Comparison of ENCODE assay signal across 36 cellular contexts in genomic region chr18:56383349-56383748, GRCh38.
"Had no signal": no experiment of that assay in that cellular context is flagged by ENCODE, and none has a peak within 500 bp of the region (broad histone marks: within the 10 kb centered on the region; RNA-seq: fewer than 3 reads in every experiment).

No MANE protein-coding gene starts in this region.

- H3K4me3 Mint-ChIP-seq: activated naive CD4-positive, alpha-beta T cell treated with anti-CD3 and anti-CD28 coated beads for 36 hours; activated naive CD4-positive, alpha-beta T cell treated with anti-CD3 and anti-CD28 coated beads, Interleukin-2, amount 10 ng/mL, durations not matched to agents 7 days and 5 days; activated naive CD4-positive, alpha-beta T cell treated with anti-CD3 and anti-CD28 coated beads, Interleukin-2, amount 50 U/mL, for 24 hours; activated naive CD8-positive, alpha-beta T cell; activated naive CD8-positive, alpha-beta T cell treated with anti-CD3 and anti-CD28 coated beads for 36 hours; activated naive CD8-positive, alpha-beta T cell treated with anti-CD3 and anti-CD28 coated beads, Interleukin-2, amount 10 ng/mL, durations not matched to agents 7 days and 5 days; activated naive CD8-positive, alpha-beta T cell treated with anti-CD3 and anti-CD28 coated beads, Interleukin-2, amount 50 U/mL, for 24 hours; activated T-cell treated with anti-CD3 and anti-CD28 coated beads, Interleukin-2, amount 50 U/mL, for 24 hours; activated T-cell treated with anti-CD3 and anti-CD28 coated beads, Interleukin-2, amount 50 U/mL, for 4 hours; activated T-cell treated with anti-CD3 and anti-CD28 coated beads, Interleukin-2, amount 50 U/mL, for 72 hours; activated T-helper 17 cell treated with anti-CD3 and anti-CD28 coated beads, Interleukin-2, amount 50 U/mL, for 72 hours; central memory CD8-positive, alpha-beta T cell had no signal

- FAIRE-seq: astrocyte, bronchial epithelial cell had no signal

- H3K9me3 ChIP-seq: adrenal gland, ascending aorta, body of pancreas, breast epithelium had no signal

- H3K27ac Mint-ChIP-seq: activated naive CD4-positive, alpha-beta T cell treated with anti-CD3 and anti-CD28 coated beads for 36 hours; activated naive CD4-positive, alpha-beta T cell treated with anti-CD3 and anti-CD28 coated beads, Interleukin-2, amount 10 ng/mL, durations not matched to agents 7 days and 5 days; activated naive CD4-positive, alpha-beta T cell treated with anti-CD3 and anti-CD28 coated beads, Interleukin-2, amount 50 U/mL, for 24 hours; activated naive CD4-positive, alpha-beta T cell treated with anti-CD3 and anti-CD28 coated beads, Interleukin-2, amount 50 U/mL, for 72 hours; activated naive CD8-positive, alpha-beta T cell; activated naive CD8-positive, alpha-beta T cell treated with anti-CD3 and anti-CD28 coated beads for 36 hours; activated naive CD8-positive, alpha-beta T cell treated with anti-CD3 and anti-CD28 coated beads, Interleukin-2, amount 10 ng/mL, durations not matched to agents 7 days and 5 days; activated naive CD8-positive, alpha-beta T cell treated with anti-CD3 and anti-CD28 coated beads, Interleukin-2, amount 50 U/mL, for 24 hours; activated T-cell treated with anti-CD3 and anti-CD28 coated beads, Interleukin-2, amount 50 U/mL, for 24 hours; activated T-cell treated with anti-CD3 and anti-CD28 coated beads, Interleukin-2, amount 50 U/mL, for 72 hours; activated T-helper 17 cell treated with anti-CD3 and anti-CD28 coated beads, Interleukin-2, amount 50 U/mL, for 72 hours; activated T-helper 2 cell treated with anti-CD3 and anti-CD28 coated beads, Interferon-gamma antibody, Interleukin-2, Interleukin-4, amounts not matched to agents 10 μg/mL and 5 μg/mL and 100 μg/mL, durations not matched to agents 14 hours and 24 hours and 36 hours had no signal

- H3K4me3 ChIP-seq: adrenal gland, ascending aorta, body of pancreas, breast epithelium, cardiac muscle cell had no signal

- H3K4me1 Mint-ChIP-seq: activated naive CD4-positive, alpha-beta T cell treated with anti-CD3 and anti-CD28 coated beads, Interleukin-2, amount 10 ng/mL, durations not matched to agents 7 days and 5 days; activated naive CD4-positive, alpha-beta T cell treated with anti-CD3 and anti-CD28 coated beads, Interleukin-2, amount 50 U/mL, for 24 hours; activated naive CD8-positive, alpha-beta T cell treated with anti-CD3 and anti-CD28 coated beads for 36 hours; activated naive CD8-positive, alpha-beta T cell treated with anti-CD3 and anti-CD28 coated beads, Interleukin-2, amount 50 U/mL, for 24 hours; activated T-helper 17 cell treated with anti-CD3 and anti-CD28 coated beads, Interleukin-2, amount 50 U/mL, for 72 hours; central memory CD8-positive, alpha-beta T cell had no signal

- H3K36me3 ChIP-seq: adrenal gland, ascending aorta, brain microvascular endothelial cell, breast epithelium, cardiac muscle cell had no signal

- H3K9me3 Mint-ChIP-seq: activated naive CD4-positive, alpha-beta T cell treated with anti-CD3 and anti-CD28 coated beads for 36 hours; activated naive CD4-positive, alpha-beta T cell treated with anti-CD3 and anti-CD28 coated beads, Interleukin-2, amount 10 ng/mL, durations not matched to agents 7 days and 5 days; activated naive CD4-positive, alpha-beta T cell treated with anti-CD3 and anti-CD28 coated beads, Interleukin-2, amount 50 U/mL, for 24 hours; activated naive CD8-positive, alpha-beta T cell treated with anti-CD3 and anti-CD28 coated beads for 36 hours; activated naive CD8-positive, alpha-beta T cell treated with anti-CD3 and anti-CD28 coated beads, Interleukin-2, amount 10 ng/mL, durations not matched to agents 7 days and 5 days; activated naive CD8-positive, alpha-beta T cell treated with anti-CD3 and anti-CD28 coated beads, Interleukin-2, amount 50 U/mL, for 24 hours; activated T-cell treated with anti-CD3 and anti-CD28 coated beads, Interleukin-2, amount 50 U/mL, for 72 hours; activated T-helper 17 cell treated with anti-CD3 and anti-CD28 coated beads, Interleukin-2, amount 50 U/mL, for 72 hours; activated T-helper 2 cell treated with anti-CD3 and anti-CD28 coated beads, Interferon-gamma antibody, Interleukin-2, Interleukin-4, amounts not matched to agents 10 μg/mL and 5 μg/mL and 100 μg/mL, durations not matched to agents 14 hours and 24 hours and 36 hours had no signal

- H3K27ac ChIP-seq: adrenal gland, ascending aorta, body of pancreas, brain microvascular endothelial cell, breast epithelium, cardiac muscle cell had no signal

- H3K27me3 ChIP-seq: adrenal gland, ascending aorta, body of pancreas, brain microvascular endothelial cell, breast epithelium, cardiac muscle cell had no signal

- ATAC-seq: activated naive CD4-positive, alpha-beta T cell treated with anti-CD3 and anti-CD28 coated beads, Interleukin-2, amount 50 U/mL, for 72 hours; activated naive CD8-positive, alpha-beta T cell treated with anti-CD3 and anti-CD28 coated beads, Interleukin-2, amount 50 U/mL, for 24 hours; activated T-cell treated with anti-CD3 and anti-CD28 coated beads, Interleukin-2, amount 50 U/mL, for 4 hours; activated T-cell treated with anti-CD3 and anti-CD28 coated beads, Interleukin-2, amount 50 U/mL, for 72 hours; activated T-helper 17 cell treated with anti-CD3 and anti-CD28 coated beads, Interleukin-2, amount 50 U/mL, for 72 hours; body of pancreas had no signal

- DNase-seq: activated effector memory CD4-positive, alpha-beta T cell treated with anti-CD3 and anti-CD28 coated beads, Interleukin-2, amount 50 U/mL, for 16 hours; activated effector memory CD4-positive, alpha-beta T cell treated with Interleukin-2 at 50 U/mL for 16 hours; activated gamma-delta T cell; activated gamma-delta T cell treated with Interleukin-2 at 50 U/mL for 16 hours; activated naive CD4-positive, alpha-beta T cell; activated naive CD4-positive, alpha-beta T cell treated with anti-CD3 and anti-CD28 coated beads for 36 hours; activated naive CD4-positive, alpha-beta T cell treated with anti-CD3 and anti-CD28 coated beads, Interleukin-2, amount 10 ng/mL, durations not matched to agents 7 days and 5 days; activated naive CD4-positive, alpha-beta T cell treated with anti-CD3 and anti-CD28 coated beads, Interleukin-2, amount 50 U/mL, for 16 hours; activated naive CD4-positive, alpha-beta T cell treated with Interleukin-2 at 50 U/mL for 16 hours; activated naive CD8-positive, alpha-beta T cell treated with anti-CD3 and anti-CD28 coated beads for 36 hours; activated naive CD8-positive, alpha-beta T cell treated with anti-CD3 and anti-CD28 coated beads, Interleukin-2, amount 10 ng/mL, durations not matched to agents 7 days and 5 days; activated naive CD8-positive, alpha-beta T cell treated with anti-CD3 and anti-CD28 coated beads, Interleukin-2, amount 50 U/mL, for 24 hours; activated T-cell treated with anti-CD3 and anti-CD28 coated beads, Interleukin-2, amount 50 U/mL, for 1 hour; activated T-cell treated with anti-CD3 and anti-CD28 coated beads, Interleukin-2, amount 50 U/mL, for 24 hours; activated T-cell treated with anti-CD3 and anti-CD28 coated beads, Interleukin-2, amount 50 U/mL, for 4 hours; activated T-cell treated with anti-CD3 and anti-CD28 coated beads, Interleukin-2, amount 50 U/mL, for 48 hours; activated T-cell treated with anti-CD3 and anti-CD28 coated beads, Interleukin-2, amount 50 U/mL, for 72 hours; adrenal gland; amniotic stem cell; aorta; body of pancreas; brain microvascular endothelial cell; central memory CD4-positive, alpha-beta T cell; cerebellar nuclear complex had no signal

- H3K27me3 Mint-ChIP-seq: activated naive CD4-positive, alpha-beta T cell treated with anti-CD3 and anti-CD28 coated beads, Interleukin-2, amount 10 ng/mL, durations not matched to agents 7 days and 5 days; activated naive CD4-positive, alpha-beta T cell treated with anti-CD3 and anti-CD28 coated beads, Interleukin-2, amount 50 U/mL, for 24 hours; activated naive CD8-positive, alpha-beta T cell; activated naive CD8-positive, alpha-beta T cell treated with anti-CD3 and anti-CD28 coated beads for 36 hours; activated naive CD8-positive, alpha-beta T cell treated with anti-CD3 and anti-CD28 coated beads, Interleukin-2, amount 10 ng/mL, durations not matched to agents 7 days and 5 days; activated naive CD8-positive, alpha-beta T cell treated with anti-CD3 and anti-CD28 coated beads, Interleukin-2, amount 50 U/mL, for 24 hours; activated T-cell treated with anti-CD3 and anti-CD28 coated beads, Interleukin-2, amount 50 U/mL, for 24 hours; activated T-helper 17 cell treated with anti-CD3 and anti-CD28 coated beads, Interleukin-2, amount 50 U/mL, for 72 hours; central memory CD8-positive, alpha-beta T cell had no signal

- H3K36me3 Mint-ChIP-seq: activated naive CD4-positive, alpha-beta T cell treated with anti-CD3 and anti-CD28 coated beads, Interleukin-2, amount 10 ng/mL, durations not matched to agents 7 days and 5 days; activated naive CD4-positive, alpha-beta T cell treated with anti-CD3 and anti-CD28 coated beads, Interleukin-2, amount 50 U/mL, for 24 hours; activated naive CD4-positive, alpha-beta T cell treated with anti-CD3 and anti-CD28 coated beads, Interleukin-2, amount 50 U/mL, for 72 hours; activated naive CD8-positive, alpha-beta T cell; activated naive CD8-positive, alpha-beta T cell treated with anti-CD3 and anti-CD28 coated beads for 36 hours; activated naive CD8-positive, alpha-beta T cell treated with anti-CD3 and anti-CD28 coated beads, Interleukin-2, amount 10 ng/mL, durations not matched to agents 7 days and 5 days; brain had no signal

- H3K4me1 ChIP-seq: adrenal gland, ascending aorta, body of pancreas, breast epithelium had no signal
